Comparison of ENCODE assay signal across 8 cellular contexts in the genomic region with DNA sequence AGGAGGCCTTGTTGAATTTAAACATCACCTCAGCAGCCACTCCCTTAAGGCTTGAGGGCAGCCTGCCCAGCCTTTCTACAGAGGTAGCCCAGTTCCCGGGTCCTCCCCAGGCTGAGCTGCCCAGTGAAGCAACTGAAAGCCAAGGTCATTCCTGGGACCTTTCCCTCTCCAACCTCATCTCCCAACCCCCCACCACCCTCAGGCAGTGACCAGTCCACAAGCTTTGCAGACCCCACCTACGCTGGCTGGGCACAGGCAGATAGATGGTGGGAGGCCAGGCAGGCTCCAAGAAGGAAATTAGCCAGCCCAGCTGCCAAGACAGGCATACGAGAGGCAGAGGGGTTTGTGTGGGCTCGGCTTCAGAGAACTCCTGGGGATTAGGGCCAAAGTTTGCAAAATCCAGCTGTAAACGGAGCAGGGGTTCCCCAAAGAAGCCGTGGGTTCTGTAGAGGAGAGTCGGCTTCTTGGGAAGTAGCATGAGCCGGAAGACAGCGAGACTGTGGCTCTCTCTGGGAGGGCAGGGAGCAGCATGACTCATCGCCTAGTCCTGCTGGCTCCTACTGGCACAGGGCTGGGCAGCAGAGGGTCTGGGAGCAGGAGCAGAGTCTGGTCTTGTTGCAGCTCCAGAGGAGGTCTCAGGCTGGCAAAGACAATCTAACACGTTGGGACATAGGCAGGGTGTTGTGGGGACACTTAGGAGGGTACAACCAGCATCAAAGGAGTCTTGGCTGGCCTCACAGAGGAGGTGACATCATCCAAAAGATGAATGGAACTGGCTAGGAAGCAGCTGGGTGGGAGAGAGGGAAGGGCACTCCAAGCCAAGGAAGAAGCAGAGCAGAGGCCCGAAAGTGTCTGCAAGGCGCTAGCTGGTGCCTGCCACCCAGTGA. TPM values are rescaled to one million over a fixed set of nuclear protein-coding genes. Genes with fewer than 3 reads are reported as not detected.
A peak's percentile ranks its signal among the peaks of the same experiment; 100 is the strongest.
DNase-seq lines count a peak whose midpoint lies in the region; ATAC-seq and TF ChIP-seq lines count a peak whose summit lies in the region.

No MANE protein-coding gene starts in this region.

- intact Hi-C loops in CD4-positive, alpha-beta T cell (cut with DNase I, micrococcal nuclease): loop anchor here in 1 of 2 experiments (2.0 kb wide), 1 partner anchor 15 kb away; no protein-coding TSS in a partner anchor
- intact Hi-C loops in left ventricle myocardium superior (cut with micrococcal nuclease) (no loop called here), prostate gland (cut with DNase I) (no loop called here)

- peak; percentile 69 for TF ChIP-seq POLR2A in prostate gland (IDR thresholded peaks at IDR 0.05)

- peak overlapping the region; percentile 87 for H3K27ac Mint-ChIP-seq in CD4-positive, alpha-beta T cell

- H3K36me3 Mint-ChIP-seq in CD4-positive, alpha-beta T cell (ENCODE audit: low read depth): peaks cover 30% of the 10 kb centered on the region

- H3K4me1 Mint-ChIP-seq in CD4-positive, alpha-beta T cell (ENCODE audit: low read depth): peaks cover 42% of the 10 kb centered on the region

- no peaks in the 10 kb centered on the region for H3K27me3 ChIP-seq in CD4-positive, alpha-beta T cell (ENCODE audit: control insufficient read depth, insufficient read depth, low read length)
- H3K27me3 ChIP-seq in prostate gland (replicated peaks; ENCODE audit: insufficient read depth): no peaks in the 10 kb centered on the region

- WGBS in prostate gland: 12% methylated on average over 13 of the region's 13 CpGs

- POLR2A ChIA-PET in CD4-positive, alpha-beta T cell (lab: Charles Lee): interaction anchor here (1.1 to 10.8 kb wide), 2 partner anchors 15 to 43 kb away, joined by 6 to 136 read pairs; partner anchors contain the start of gene MEAF6

- no peaks in the 10 kb centered on the region for H3K9me3 ChIP-seq in CD4-positive, alpha-beta T cell (ENCODE audit: control insufficient read depth, low read length)
- no peaks in the 10 kb centered on the region for H3K9me3 ChIP-seq in prostate gland

- peaks cover 0 to 7% of the 10 kb centered on the region in 2 donors for H3K36me3 ChIP-seq in prostate gland

- no peak for TF ChIP-seq CTCF in CD4-positive, alpha-beta T cell (IDR thresholded peaks at IDR 0.05)
- TF ChIP-seq CTCF in prostate gland (IDR thresholded peaks at IDR 0.05): no peak

- no peak overlapping the region for H3K27ac ChIP-seq in CD4-positive, alpha-beta T cell (ENCODE audit: low read depth, low read length)
- peak overlapping the region; percentile 94 to 97 for H3K27ac ChIP-seq in prostate gland

- H3K4me1 ChIP-seq in prostate gland (replicated peaks): peaks cover 14% of the 10 kb centered on the region

- H3K9me3 Mint-ChIP-seq in CD4-positive, alpha-beta T cell: no peaks in the 10 kb centered on the region

- CTCF ChIA-PET in CD4-positive, alpha-beta T cell (lab: Charles Lee): interaction anchor here (0.9 to 7.1 kb wide), 2 partner anchors 12 to 16 kb away, joined by 3 to 65 read pairs; no protein-coding TSS in a partner anchor

- H3K4me3 ChIP-seq in prostate gland: peak overlapping the region; percentile 5 to 89

- DNase-seq in CD4-positive, alpha-beta T cell: no peak
- DNase-seq in Kasumi-1 (lab: John Stamatoyannopoulos, UW) (peak; percentile 74 to 84), amygdala (lab: John Stamatoyannopoulos, UW) (peak in 42 of 56 donors; percentile 14 to 78 (median 58)), left ventricle myocardium superior (peak; percentile 79), prostate gland (ENCODE audit: low spot score) (peak; percentile 81)
- no peak for DNase-seq in activated CD4-positive, alpha-beta T cell treated with anti-CD3 and anti-CD28 coated beads, Interleukin-2, amount 50 U/mL, for 4 hours

- ATAC-seq in CD4-positive, alpha-beta T cell (ENCODE audit: poor library complexity): no peak
- ATAC-seq in left ventricle myocardium superior: peak; percentile 70
- no peak for ATAC-seq in GM19467 (IDR thresholded peaks at IDR 0.05; ENCODE audit: unreplicated experiment)
- no peak for ATAC-seq in HG03039 (IDR thresholded peaks at IDR 0.05; ENCODE audit: unreplicated experiment)

- no peaks in the 10 kb centered on the region for H3K27me3 Mint-ChIP-seq in CD4-positive, alpha-beta T cell

- H3K4me3 Mint-ChIP-seq in CD4-positive, alpha-beta T cell: peak overlapping the region; percentile 85

RNA-seq across cellular contexts. Expression of gene ZC3H12A, which starts 2.8 kb away (rescaled TPM):
- total RNA-seq in CD4-positive, alpha-beta T cell: 100 to 1,000 TPM; 164 to 165 TPM
- total RNA-seq in left ventricle myocardium superior: 4.3 TPM
- total RNA-seq in prostate gland: 10 to 100 TPM; 74.4 to 97.1 TPM

RNA-seq across cellular contexts. Expression of gene MEAF6, which starts 43.0 kb away (rescaled TPM):
- 10 to 100 TPM; 39.0 to 41.5 TPM for total RNA-seq in CD4-positive, alpha-beta T cell
- total RNA-seq in left ventricle myocardium superior (35.7 TPM), prostate gland (100 to 1,000 TPM; 175 to 252 TPM)

Comparison
In these comparisons a context has a peak if more than half of its experiments do, and no peak if none do; other contexts are left out.
1. DNase-seq: peak in Kasumi-1 (2 of 2), amygdala (42 of 56), left ventricle myocardium superior (single experiment) and prostate gland (single experiment); none in CD4-positive, alpha-beta T cell (0 of 10) and activated CD4-positive, alpha-beta T cell treated with anti-CD3 and anti-CD28 coated beads, Interleukin-2, amount 50 U/mL, for 4 hours (0 of 2).
2. RNA of gene ZC3H12A, which starts 2.8 kb away (total RNA-seq): 164 to 165 TPM in CD4-positive, alpha-beta T cell and 74.4 to 97.1 TPM in prostate gland; 4.3 TPM in left ventricle myocardium superior (single experiment); every median in the first group is over 10 times any median in the second.